In genomic region chr19:10269333-10270179, GRCh38 we compare ENCODE assay signal across 2 cellular contexts.
TF ChIP-seq lines count a peak whose summit lies in the region.

No MANE protein-coding gene starts in this region.

TF ChIP-seq in HEK293, 187 proteins besides CTCF, POLR2A, EP300 and RAD21 (continued from another document):
- TF ChIP-seq PATZ1 (tag by site-specific recombination; IDR thresholded peaks at IDR 0.05) (no peak), ZNF701 (tag by site-specific recombination; IDR thresholded peaks at IDR 0.05) (no peak)

TF ChIP-seq in HepG2, 621 proteins besides CTCF, POLR2A, EP300 and RAD21 (continued from another document and continues in another):
- TF ChIP-seq HDAC2 (CRISPR knock-in tag; IDR thresholded peaks at IDR 0.05) (peak; percentile 66; the same call in 1 of the 2 replicates), ZNF343 (CRISPR knock-in tag; IDR thresholded peaks at IDR 0.05) (0 out of 2 replicates have a peak, but pooled peaks have one; percentile 40), ZNF20 (CRISPR knock-in tag; IDR thresholded peaks at IDR 0.05) (no peak), SMAD3 (CRISPR knock-in tag; IDR thresholded peaks at IDR 0.05) (0 out of 2 replicates have a peak, but pooled peaks have one; percentile 37), SALL1 (CRISPR knock-in tag; IDR thresholded peaks at IDR 0.05) (peak; percentile 35; the same call in 1 of the 2 replicates), NR2F6 (IDR thresholded peaks at IDR 0.05) (no peak), NR2F6 (CRISPR knock-in tag; IDR thresholded peaks at IDR 0.05) (0 out of 2 replicates have a peak, but pooled peaks have one; percentile 28), ZNF766 (CRISPR knock-in tag; IDR thresholded peaks at IDR 0.05; ENCODE audit: borderline replicate concordance) (no peak), PHF8 (CRISPR knock-in tag; IDR thresholded peaks at IDR 0.05) (peak; percentile 30; the same call in 1 of the 2 replicates), ZNF121 (CRISPR knock-in tag; IDR thresholded peaks at IDR 0.05) (peak; percentile 75), RBM39 (IDR thresholded peaks at IDR 0.05; ENCODE audit: low read depth, low read length, poor library complexity, severe bottlenecking) (peak; percentile 21), LCORL (IDR thresholded peaks at IDR 0.05) (no peak), LCORL (CRISPR knock-in tag; IDR thresholded peaks at IDR 0.05) (peak; percentile 52; the same call in 1 of the 2 replicates), RBM22 (optimal IDR thresholded peaks at IDR 0.05; ENCODE audit: low read length) (no peak), SKI (IDR thresholded peaks at IDR 0.05; ENCODE audit: partially characterized antibody) (no peak), KDM1A (CRISPR knock-in tag; IDR thresholded peaks at IDR 0.05) (0 out of 2 replicates have a peak, but pooled peaks have one; percentile 12), ZNF724P (CRISPR knock-in tag; IDR thresholded peaks at IDR 0.05; ENCODE audit: borderline replicate concordance) (0 out of 2 replicates have a peak, but pooled peaks have one; percentile 50), HES4 (CRISPR knock-in tag; IDR thresholded peaks at IDR 0.05; ENCODE audit: borderline replicate concordance) (no peak), ZNF782 (CRISPR knock-in tag; IDR thresholded peaks at IDR 0.05; ENCODE audit: borderline replicate concordance) (peak; percentile 12; the same call in 1 of the 2 replicates), ZSCAN12 (CRISPR knock-in tag; IDR thresholded peaks at IDR 0.05) (no peak), ZNF816 (CRISPR knock-in tag; IDR thresholded peaks at IDR 0.05; ENCODE audit: borderline replicate concordance) (0 out of 2 replicates have a peak, but pooled peaks have one; percentile 38), FOXO1 (CRISPR knock-in tag; IDR thresholded peaks at IDR 0.05) (0 out of 2 replicates have a peak, but pooled peaks have one; percentile 22), DMAP1 (CRISPR knock-in tag; IDR thresholded peaks at IDR 0.05) (peak; percentile 28; the same call in 1 of the 2 replicates), ZNF775 (CRISPR knock-in tag; IDR thresholded peaks at IDR 0.05; ENCODE audit: borderline replicate concordance) (peak; percentile 16; the same call in 1 of the 2 replicates), PITX1 (CRISPR knock-in tag; IDR thresholded peaks at IDR 0.05) (0 out of 2 replicates have a peak, but pooled peaks have one; percentile 50), HMG20A (CRISPR knock-in tag; IDR thresholded peaks at IDR 0.05; ENCODE audit: borderline replicate concordance) (0 out of 2 replicates have a peak, but pooled peaks have one; percentile 23), GATAD1 (CRISPR knock-in tag; IDR thresholded peaks at IDR 0.05) (0 out of 2 replicates have a peak, but pooled peaks have one; percentile 37), ZSCAN21 (CRISPR knock-in tag; IDR thresholded peaks at IDR 0.05; ENCODE audit: borderline replicate concordance) (peak; percentile 32; the same call in 1 of the 2 replicates), KDM2A (CRISPR knock-in tag; IDR thresholded peaks at IDR 0.05; ENCODE audit: borderline replicate concordance, low read depth) (peak; percentile 84), SAP130 (CRISPR knock-in tag; IDR thresholded peaks at IDR 0.05; ENCODE audit: low read depth) (peak; percentile 59), STAG1 (CRISPR knock-in tag; IDR thresholded peaks at IDR 0.05) (peak; percentile 91), PRPF4 (IDR thresholded peaks at IDR 0.05; ENCODE audit: low read depth, low read length, poor library complexity, severe bottlenecking) (peak; percentile 82), THAP11 (CRISPR knock-in tag; IDR thresholded peaks at IDR 0.05) (0 out of 2 replicates have a peak, but pooled peaks have one; percentile 36), FOXA1 (IDR thresholded peaks at IDR 0.05) (no peak), FOXA1 (CRISPR knock-in tag; IDR thresholded peaks at IDR 0.05) (0 out of 2 replicates have a peak, but pooled peaks have one; percentile 30), MTA1 (CRISPR knock-in tag; IDR thresholded peaks at IDR 0.05; ENCODE audit: borderline replicate concordance) (0 out of 2 replicates have a peak, but pooled peaks have one; percentile 17), ZNF205 (CRISPR knock-in tag; IDR thresholded peaks at IDR 0.05) (peak; percentile 61; the same call in 1 of the 2 replicates), HNF4G (IDR thresholded peaks at IDR 0.05; ENCODE audit: borderline replicate concordance, low read depth, low read length) (no peak), HNF4G (CRISPR knock-in tag; IDR thresholded peaks at IDR 0.05; ENCODE audit: borderline replicate concordance, low read depth) (0 out of 2 replicates have a peak, but pooled peaks have one; percentile 58), ZNF572 (CRISPR knock-in tag; IDR thresholded peaks at IDR 0.05) (0 out of 2 replicates have a peak, but pooled peaks have one; percentile 22), ZNF362 (CRISPR knock-in tag; IDR thresholded peaks at IDR 0.05; ENCODE audit: borderline replicate concordance) (peak; percentile 65; the same call in 1 of the 2 replicates), ZNF354B (CRISPR knock-in tag; IDR thresholded peaks at IDR 0.05) (no peak), RARA (CRISPR knock-in tag; IDR thresholded peaks at IDR 0.05) (0 out of 2 replicates have a peak, but pooled peaks have one; percentile 19), GABPA (IDR thresholded peaks at IDR 0.05; ENCODE audit: low read depth, low read length) (no peak), GABPA (CRISPR knock-in tag; IDR thresholded peaks at IDR 0.05; ENCODE audit: low read depth) (no peak), ATF7 (IDR thresholded peaks at IDR 0.05) (no peak), ATF7 (CRISPR knock-in tag; IDR thresholded peaks at IDR 0.05) (no peak), RCOR2 (CRISPR knock-in tag; IDR thresholded peaks at IDR 0.05) (peak; percentile 87; the same call in 1 of the 2 replicates), ZNF772 (CRISPR knock-in tag; IDR thresholded peaks at IDR 0.05) (peak; percentile 29; the same call in 1 of the 2 replicates)
- TF ChIP-seq, protein P1, sequence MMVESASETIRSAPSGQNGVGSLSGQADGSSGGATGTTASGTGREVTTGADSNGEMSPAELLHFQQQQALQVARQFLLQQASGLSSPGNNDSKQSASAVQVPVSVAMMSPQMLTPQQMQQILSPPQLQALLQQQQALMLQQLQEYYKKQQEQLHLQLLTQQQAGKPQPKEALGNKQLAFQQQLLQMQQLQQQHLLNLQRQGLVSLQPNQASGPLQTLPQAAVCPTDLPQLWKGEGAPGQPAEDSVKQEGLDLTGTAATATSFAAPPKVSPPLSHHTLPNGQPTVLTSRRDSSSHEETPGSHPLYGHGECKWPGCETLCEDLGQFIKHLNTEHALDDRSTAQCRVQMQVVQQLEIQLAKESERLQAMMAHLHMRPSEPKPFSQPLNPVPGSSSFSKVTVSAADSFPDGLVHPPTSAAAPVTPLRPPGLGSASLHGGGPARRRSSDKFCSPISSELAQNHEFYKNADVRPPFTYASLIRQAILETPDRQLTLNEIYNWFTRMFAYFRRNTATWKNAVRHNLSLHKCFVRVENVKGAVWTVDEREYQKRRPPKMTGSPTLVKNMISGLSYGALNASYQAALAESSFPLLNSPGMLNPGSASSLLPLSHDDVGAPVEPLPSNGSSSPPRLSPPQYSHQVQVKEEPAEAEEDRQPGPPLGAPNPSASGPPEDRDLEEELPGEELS (CRISPR knock-in tag; IDR thresholded peaks at IDR 0.05): no peak
- TF ChIP-seq, protein P2, sequence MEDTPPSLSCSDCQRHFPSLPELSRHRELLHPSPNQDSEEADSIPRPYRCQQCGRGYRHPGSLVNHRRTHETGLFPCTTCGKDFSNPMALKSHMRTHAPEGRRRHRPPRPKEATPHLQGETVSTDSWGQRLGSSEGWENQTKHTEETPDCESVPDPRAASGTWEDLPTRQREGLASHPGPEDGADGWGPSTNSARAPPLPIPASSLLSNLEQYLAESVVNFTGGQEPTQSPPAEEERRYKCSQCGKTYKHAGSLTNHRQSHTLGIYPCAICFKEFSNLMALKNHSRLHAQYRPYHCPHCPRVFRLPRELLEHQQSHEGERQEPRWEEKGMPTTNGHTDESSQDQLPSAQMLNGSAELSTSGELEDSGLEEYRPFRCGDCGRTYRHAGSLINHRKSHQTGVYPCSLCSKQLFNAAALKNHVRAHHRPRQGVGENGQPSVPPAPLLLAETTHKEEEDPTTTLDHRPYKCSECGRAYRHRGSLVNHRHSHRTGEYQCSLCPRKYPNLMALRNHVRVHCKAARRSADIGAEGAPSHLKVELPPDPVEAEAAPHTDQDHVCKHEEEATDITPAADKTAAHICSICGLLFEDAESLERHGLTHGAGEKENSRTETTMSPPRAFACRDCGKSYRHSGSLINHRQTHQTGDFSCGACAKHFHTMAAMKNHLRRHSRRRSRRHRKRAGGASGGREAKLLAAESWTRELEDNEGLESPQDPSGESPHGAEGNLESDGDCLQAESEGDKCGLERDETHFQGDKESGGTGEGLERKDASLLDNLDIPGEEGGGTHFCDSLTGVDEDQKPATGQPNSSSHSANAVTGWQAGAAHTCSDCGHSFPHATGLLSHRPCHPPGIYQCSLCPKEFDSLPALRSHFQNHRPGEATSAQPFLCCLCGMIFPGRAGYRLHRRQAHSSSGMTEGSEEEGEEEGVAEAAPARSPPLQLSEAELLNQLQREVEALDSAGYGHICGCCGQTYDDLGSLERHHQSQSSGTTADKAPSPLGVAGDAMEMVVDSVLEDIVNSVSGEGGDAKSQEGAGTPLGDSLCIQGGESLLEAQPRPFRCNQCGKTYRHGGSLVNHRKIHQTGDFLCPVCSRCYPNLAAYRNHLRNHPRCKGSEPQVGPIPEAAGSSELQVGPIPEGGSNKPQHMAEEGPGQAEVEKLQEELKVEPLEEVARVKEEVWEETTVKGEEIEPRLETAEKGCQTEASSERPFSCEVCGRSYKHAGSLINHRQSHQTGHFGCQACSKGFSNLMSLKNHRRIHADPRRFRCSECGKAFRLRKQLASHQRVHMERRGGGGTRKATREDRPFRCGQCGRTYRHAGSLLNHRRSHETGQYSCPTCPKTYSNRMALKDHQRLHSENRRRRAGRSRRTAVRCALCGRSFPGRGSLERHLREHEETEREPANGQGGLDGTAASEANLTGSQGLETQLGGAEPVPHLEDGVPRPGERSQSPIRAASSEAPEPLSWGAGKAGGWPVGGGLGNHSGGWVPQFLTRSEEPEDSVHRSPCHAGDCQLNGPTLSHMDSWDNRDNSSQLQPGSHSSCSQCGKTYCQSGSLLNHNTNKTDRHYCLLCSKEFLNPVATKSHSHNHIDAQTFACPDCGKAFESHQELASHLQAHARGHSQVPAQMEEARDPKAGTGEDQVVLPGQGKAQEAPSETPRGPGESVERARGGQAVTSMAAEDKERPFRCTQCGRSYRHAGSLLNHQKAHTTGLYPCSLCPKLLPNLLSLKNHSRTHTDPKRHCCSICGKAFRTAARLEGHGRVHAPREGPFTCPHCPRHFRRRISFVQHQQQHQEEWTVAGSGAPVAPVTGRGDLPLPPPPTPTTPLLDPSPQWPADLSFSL (CRISPR knock-in tag; IDR thresholded peaks at IDR 0.05): no peak
- TF ChIP-seq, protein P3, sequence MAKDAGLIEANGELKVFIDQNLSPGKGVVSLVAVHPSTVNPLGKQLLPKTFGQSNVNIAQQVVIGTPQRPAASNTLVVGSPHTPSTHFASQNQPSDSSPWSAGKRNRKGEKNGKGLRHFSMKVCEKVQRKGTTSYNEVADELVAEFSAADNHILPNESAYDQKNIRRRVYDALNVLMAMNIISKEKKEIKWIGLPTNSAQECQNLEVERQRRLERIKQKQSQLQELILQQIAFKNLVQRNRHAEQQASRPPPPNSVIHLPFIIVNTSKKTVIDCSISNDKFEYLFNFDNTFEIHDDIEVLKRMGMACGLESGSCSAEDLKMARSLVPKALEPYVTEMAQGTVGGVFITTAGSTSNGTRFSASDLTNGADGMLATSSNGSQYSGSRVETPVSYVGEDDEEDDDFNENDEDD (CRISPR knock-in tag; IDR thresholded peaks at IDR 0.05; ENCODE audit: borderline replicate concordance): peak; percentile 47; the same call in 1 of the 2 replicates
- TF ChIP-seq, protein P4, sequence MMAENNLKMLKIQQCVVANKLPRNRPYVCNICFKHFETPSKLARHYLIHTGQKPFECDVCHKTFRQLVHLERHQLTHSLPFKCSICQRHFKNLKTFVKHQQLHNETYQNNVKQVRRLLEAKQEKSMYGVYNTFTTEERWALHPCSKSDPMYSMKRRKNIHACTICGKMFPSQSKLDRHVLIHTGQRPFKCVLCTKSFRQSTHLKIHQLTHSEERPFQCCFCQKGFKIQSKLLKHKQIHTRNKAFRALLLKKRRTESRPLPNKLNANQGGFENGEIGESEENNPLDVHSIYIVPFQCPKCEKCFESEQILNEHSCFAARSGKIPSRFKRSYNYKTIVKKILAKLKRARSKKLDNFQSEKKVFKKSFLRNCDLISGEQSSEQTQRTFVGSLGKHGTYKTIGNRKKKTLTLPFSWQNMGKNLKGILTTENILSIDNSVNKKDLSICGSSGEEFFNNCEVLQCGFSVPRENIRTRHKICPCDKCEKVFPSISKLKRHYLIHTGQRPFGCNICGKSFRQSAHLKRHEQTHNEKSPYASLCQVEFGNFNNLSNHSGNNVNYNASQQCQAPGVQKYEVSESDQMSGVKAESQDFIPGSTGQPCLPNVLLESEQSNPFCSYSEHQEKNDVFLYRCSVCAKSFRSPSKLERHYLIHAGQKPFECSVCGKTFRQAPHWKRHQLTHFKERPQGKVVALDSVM (CRISPR knock-in tag; IDR thresholded peaks at IDR 0.05): peak; percentile 63
